Comparison of ENCODE assay signal across 8 cellular contexts in the genomic region with DNA sequence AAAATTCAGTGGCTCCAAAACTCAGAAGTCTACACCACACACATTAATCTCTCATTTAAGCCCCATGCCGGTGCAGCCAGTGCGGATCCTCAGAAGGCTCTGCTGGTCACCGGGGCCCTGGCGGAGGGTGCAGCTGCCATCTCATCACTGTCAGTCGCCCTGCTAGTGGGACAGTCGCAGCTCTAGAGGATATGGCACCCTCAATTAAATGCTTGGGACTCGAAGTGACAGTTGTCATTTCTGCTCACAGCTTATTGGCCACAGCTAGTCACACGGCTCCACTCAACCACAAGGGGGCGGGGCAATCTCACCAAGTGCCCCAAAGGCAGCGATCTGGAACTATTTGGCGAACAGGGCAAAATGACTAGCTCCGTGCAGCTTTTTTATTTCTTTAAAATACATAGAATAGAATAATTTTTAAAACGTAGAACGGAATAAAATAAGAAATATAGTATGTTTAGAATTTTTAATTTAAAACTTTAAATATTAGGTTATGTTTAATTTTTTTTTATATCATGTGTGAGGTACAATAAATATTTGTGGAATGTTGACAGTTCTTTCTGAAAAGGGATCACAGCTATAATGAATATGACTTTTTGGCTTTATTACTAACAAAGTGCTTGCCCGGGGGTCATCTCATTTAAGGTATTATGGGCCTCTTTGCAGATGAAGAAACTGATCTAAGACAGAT. TPM values are rescaled to one million over a fixed set of nuclear protein-coding genes. Genes with fewer than 3 reads are reported as not detected.
DNase-seq lines count a peak whose midpoint lies in the region; ATAC-seq and TF ChIP-seq lines count a peak whose summit lies in the region.

No MANE protein-coding gene starts in this region.

- H2BK15ac ChIP-seq in mesendoderm (replicated peaks; ENCODE audit: low read depth), result no peak overlapping the region

- no peaks in the 10 kb centered on the region for H3K79me1 ChIP-seq in mesendoderm (ENCODE audit: low read length)

- no peak overlapping the region for H3K18ac ChIP-seq in mesendoderm (ENCODE audit: low read length)

- peak; percentile 50 for ATAC-seq in HG03432 (IDR thresholded peaks at IDR 0.05; ENCODE audit: unreplicated experiment)
- ATAC-seq in HG03025 (IDR thresholded peaks at IDR 0.05; ENCODE audit: low FRiP score, unreplicated experiment), result no peak

- no peaks in the 10 kb centered on the region for H3K36me3 ChIP-seq in mesendoderm (ENCODE audit: control insufficient read depth, insufficient read depth, low read length)

- H4K8ac ChIP-seq in mesendoderm (ENCODE audit: low read depth, low read length), result no peak overlapping the region

- H2AK5ac ChIP-seq in mesendoderm (ENCODE audit: low read length), result no peak overlapping the region

- no peak overlapping the region; the same call in 1 of the 2 replicates for H3K4me3 ChIP-seq in GM12865 (ENCODE audit: low read depth, low read length)
- H3K4me3 ChIP-seq in mesendoderm (ENCODE audit: low read length), result no peak overlapping the region

- WGBS in mesendoderm (ENCODE audit: extremely low coverage, insufficient coverage, low lambda C conversion rate), result 100% methylated on average over 2 of the region's 15 CpGs

- DNase-seq in GM12865 (ENCODE audit: low read depth) (peak; percentile 91), NOMO-1 treated with dmso at 0.1 percent for 144 hours (lab: John Stamatoyannopoulos, UW; ENCODE audit: unreplicated experiment) (peak; percentile 90), mesendoderm (peak; percentile 90)
- peak; percentile 92 for DNase-seq in activated CD8-positive, alpha-beta memory T cell treated with anti-CD3 and anti-CD28 coated beads for 24 hours
- peak; percentile 79 for DNase-seq in effector CD8-positive, alpha-beta T cell (lab: John Stamatoyannopoulos, UW)
- DNase-seq in stimulated activated CD8-positive, alpha-beta memory T cell treated with anti-CD3 and anti-CD28 coated beads, Interleukin-15, amount 100 ng/mL, for 48 hours (ENCODE audit: low read depth in 2 of 2), result peak; percentile 73 to 75

- no peak overlapping the region for H4K5ac ChIP-seq in mesendoderm (ENCODE audit: low read length)

- no peaks in the 10 kb centered on the region for H3K79me2 ChIP-seq in mesendoderm (ENCODE audit: control insufficient read depth, insufficient read depth, low read length)

- no peaks in the 10 kb centered on the region for H3K27me3 ChIP-seq in mesendoderm (ENCODE audit: insufficient read depth, low read length, poor library complexity)

- H2BK120ac ChIP-seq in mesendoderm (ENCODE audit: low read depth, low read length), result no peak overlapping the region

- H3K9ac ChIP-seq in mesendoderm (ENCODE audit: low read length), result no peak overlapping the region

- H3K4me1 ChIP-seq in mesendoderm (ENCODE audit: control insufficient read depth, low read depth, low read length), result no peaks in the 10 kb centered on the region

- H3K23ac ChIP-seq in mesendoderm (ENCODE audit: low read length), result no peak overlapping the region

- no peak overlapping the region for H2BK5ac ChIP-seq in mesendoderm (ENCODE audit: low read length)

- TF ChIP-seq CTCF in GM12865 (IDR thresholded peaks at IDR 0.05; ENCODE audit: insufficient read depth, low read depth, low read length, missing control alignments), result peak; percentile 28

- H3K4ac ChIP-seq in mesendoderm (ENCODE audit: low read depth, low read length), result no peak overlapping the region

- no peak overlapping the region for H3K4me2 ChIP-seq in mesendoderm (ENCODE audit: low read length)

- no peak overlapping the region for H3K56ac ChIP-seq in mesendoderm (ENCODE audit: low read length)

- no peak overlapping the region for H3K27ac ChIP-seq in mesendoderm (ENCODE audit: low read depth, low read length)

RNA-seq across cellular contexts. Expression of a gene that starts 8.0 kb away (rescaled TPM):
- 7.7 TPM for polyA plus RNA-seq in mesendoderm (2013, experiment 1 of 2)
- 7.4 TPM for polyA plus RNA-seq in mesendoderm (2013, experiment 2 of 2)
